ENCODE assay signal across 6 cellular contexts in the genomic region with DNA sequence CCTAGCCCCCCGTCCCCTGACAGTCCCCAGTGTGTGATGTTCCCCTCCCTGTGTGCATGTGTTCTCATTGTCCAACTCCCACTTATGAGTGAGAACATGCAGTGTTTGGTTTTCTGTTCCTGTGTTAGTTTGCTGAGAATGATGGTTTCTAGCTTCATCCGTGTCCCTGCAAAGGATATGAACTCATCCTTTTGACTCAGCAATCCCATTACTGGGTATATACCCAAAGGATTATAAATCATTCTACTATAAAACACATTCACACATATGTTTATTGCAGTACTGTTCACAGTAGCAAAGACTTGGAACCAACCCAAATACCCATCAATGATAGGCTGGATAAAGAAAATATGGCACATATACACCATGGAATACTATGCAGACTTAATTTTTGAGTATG.
DNase-seq lines count a peak whose midpoint lies in the region; FAIRE-seq and TF ChIP-seq lines count a peak whose summit lies in the region.
"Not testable (repeated sequence)": the region's sequence is repeated elsewhere in the genome, so short reads cannot be mapped to it uniquely, and the experiment has no call there.

No MANE protein-coding gene starts in this region.

- not testable (repeated sequence) for H3K27ac ChIP-seq in astrocyte (ENCODE audit: low read depth, low read length); mesenchymal stem cell (ENCODE audit: low read length, poor library complexity, severe bottlenecking)
- peak overlapping the region in 30 of 59 donors; percentile 1 to 74 (median 36) for H3K27ac ChIP-seq in dorsolateral prefrontal cortex

- not testable (repeated sequence) for H3K4me1 ChIP-seq in astrocyte (ENCODE audit: insufficient read depth, low read length); mesenchymal stem cell (ENCODE audit: control insufficient read depth, insufficient read depth, low read depth, low read length)

- not testable (repeated sequence) for H3K4me3 Mint-ChIP-seq in astrocyte (ENCODE audit: unreplicated experiment)

- H2BK120ac ChIP-seq in mesenchymal stem cell (ENCODE audit: low read depth, low read length), result not testable (repeated sequence)

- H3K27ac Mint-ChIP-seq in astrocyte (ENCODE audit: unreplicated experiment), result peak overlapping the region; percentile 60

- 17% methylated on average over 1 of the region's 2 CpGs for WGBS in mesenchymal stem cell

- not testable (repeated sequence) for H4K91ac ChIP-seq in mesenchymal stem cell (ENCODE audit: low read length)

- not testable (repeated sequence) for H3K79me2 ChIP-seq in astrocyte (ENCODE audit: insufficient read depth, low read length)

- H3K9ac ChIP-seq in astrocyte (ENCODE audit: low read length); mesenchymal stem cell (ENCODE audit: low read length): not testable (repeated sequence)

- intact Hi-C loops in dorsolateral prefrontal cortex (cut with DNase I), result not testable (repeated sequence)

- H2AFZ ChIP-seq in astrocyte (ENCODE audit: low read depth, low read length); mesenchymal stem cell (ENCODE audit: low read depth, low read length): not testable (repeated sequence)

- H3K14ac ChIP-seq in mesenchymal stem cell (ENCODE audit: low read length in 2 of 2), result not testable (repeated sequence)

- H2BK15ac ChIP-seq in mesenchymal stem cell (ENCODE audit: low read depth, poor library complexity, severe bottlenecking), result not testable (repeated sequence)

- H3K4me1 Mint-ChIP-seq in astrocyte (ENCODE audit: low read depth, unreplicated experiment), result not testable (repeated sequence)

- not testable (repeated sequence) for H2BK5ac ChIP-seq in mesenchymal stem cell (ENCODE audit: low read depth, low read length, poor library complexity, severe bottlenecking)

- H3K27me3 Mint-ChIP-seq in astrocyte (ENCODE audit: low read depth, unreplicated experiment), result not testable (repeated sequence)

- FAIRE-seq in RCC 7860 (lab: Jason Lieb, UNC); astrocyte (lab: Jason Lieb, UNC): not testable (repeated sequence)

- H3K27me3 ChIP-seq in astrocyte (ENCODE audit: insufficient read depth, low read length); dorsolateral prefrontal cortex; mesenchymal stem cell (ENCODE audit: control insufficient read depth in 1 of 2, insufficient read depth in 1 of 2, low read length in 2 of 2): not testable (repeated sequence)

- H3K9me3 Mint-ChIP-seq in astrocyte (ENCODE audit: unreplicated experiment), result not testable (repeated sequence)

- not testable (repeated sequence) for H3K4ac ChIP-seq in mesenchymal stem cell (ENCODE audit: low read depth in 1 of 2, low read length in 2 of 2)

- not testable (repeated sequence) for H3K36me3 Mint-ChIP-seq in astrocyte (ENCODE audit: low read depth, unreplicated experiment)

- TF ChIP-seq CTCF in astrocyte (IDR thresholded peaks at IDR 0.05; ENCODE audit: insufficient read depth, low read depth, low read length); dorsolateral prefrontal cortex (IDR thresholded peaks at IDR 0.05 in 54 of 56, conservative IDR thresholded peaks at IDR 0.05 in 2 of 56; ENCODE audit: low read depth in 1 of 56, partially characterized antibody in 56 of 56): not testable (repeated sequence)

- H2AK5ac ChIP-seq in mesenchymal stem cell (ENCODE audit: low read length, severe bottlenecking), result not testable (repeated sequence)

- H2BK12ac ChIP-seq in mesenchymal stem cell (ENCODE audit: low read length in 2 of 2), result not testable (repeated sequence)

- peak; percentile 62 for DNase-seq in ELR (ENCODE audit: low read depth)
- peak; percentile 53 for DNase-seq in NCI-H69 (lab: John Stamatoyannopoulos, UW)
- DNase-seq in RCC 7860 (ENCODE audit: low spot score), result peak; percentile 32
- not testable (repeated sequence) for DNase-seq in astrocyte (ENCODE audit: low read depth); dorsolateral prefrontal cortex
- peak; percentile 28 for DNase-seq in mesenchymal stem cell

- not testable (repeated sequence) for H3K36me3 ChIP-seq in astrocyte (ENCODE audit: insufficient read depth, low read length); mesenchymal stem cell (ENCODE audit: control insufficient read depth in 1 of 2, insufficient read depth in 2 of 2, low read depth in 1 of 2, low read length in 2 of 2)

- H3K4me2 ChIP-seq in astrocyte (ENCODE audit: low read length); mesenchymal stem cell (ENCODE audit: low read length, poor library complexity, severe bottlenecking): not testable (repeated sequence)

- H3K18ac ChIP-seq in mesenchymal stem cell (ENCODE audit: low read depth in 1 of 2, low read length in 2 of 2), result not testable (repeated sequence)

- H4K8ac ChIP-seq in mesenchymal stem cell (ENCODE audit: low read length), result not testable (repeated sequence)

- H3K9me3 ChIP-seq in astrocyte (ENCODE audit: insufficient read depth, low read depth, low read length); mesenchymal stem cell (ENCODE audit: control insufficient read depth, low read length): not testable (repeated sequence)

- not testable (repeated sequence) for H3K23ac ChIP-seq in mesenchymal stem cell (ENCODE audit: low read length in 2 of 2)

- H4K20me1 ChIP-seq in astrocyte (ENCODE audit: insufficient read depth, low read length), result not testable (repeated sequence)

- not testable (repeated sequence) for H3K4me3 ChIP-seq in astrocyte (ENCODE audit: insufficient read depth, low read depth, low read length); dorsolateral prefrontal cortex; mesenchymal stem cell (ENCODE audit: insufficient read depth in 1 of 2, low read depth in 1 of 2, low read length in 2 of 2)

- not testable (repeated sequence) for H3K79me1 ChIP-seq in mesenchymal stem cell (replicated peaks; ENCODE audit: low read length, poor library complexity, severe bottlenecking)
